Comparison of ENCODE assay signal across 8 cellular contexts in the genomic region with DNA sequence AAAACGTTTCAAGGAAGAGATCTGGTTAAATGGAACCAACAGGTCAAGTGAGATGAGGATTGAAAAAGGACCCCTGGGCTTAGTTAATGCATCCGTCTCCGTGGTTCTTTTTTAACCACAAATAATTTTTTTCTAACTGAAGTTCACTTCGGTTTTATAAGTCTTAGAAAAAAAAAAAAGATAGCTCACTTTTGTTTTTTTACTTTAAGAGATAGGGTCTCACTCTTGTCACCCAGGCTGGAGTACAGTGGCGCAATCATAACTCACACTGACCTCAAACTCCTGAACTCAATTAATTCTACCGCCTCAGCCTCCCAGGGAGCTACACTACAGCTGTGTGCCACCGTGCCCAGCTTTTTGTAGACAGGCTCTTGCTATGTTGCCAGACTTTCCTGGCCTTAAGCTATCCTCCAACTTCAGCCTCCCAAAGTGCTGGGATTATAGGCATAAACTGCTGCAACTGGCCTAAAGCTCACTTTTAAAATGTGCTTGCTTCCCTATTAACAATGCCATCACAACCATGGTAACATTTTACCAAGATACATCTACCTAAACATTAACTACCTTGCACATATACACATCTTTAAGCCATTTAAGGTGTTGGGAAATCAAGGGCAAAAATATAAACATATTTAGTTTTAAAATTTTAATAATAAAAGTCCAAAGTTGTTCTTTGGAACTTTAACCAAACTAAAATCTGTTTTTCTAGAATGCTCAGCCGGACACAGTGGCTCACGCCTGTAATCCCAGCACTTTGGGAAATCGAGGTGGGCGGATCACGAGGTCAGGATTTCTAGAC. TPM values are rescaled to one million over a fixed set of nuclear protein-coding genes. Genes with fewer than 3 reads are reported as not detected.
DNase-seq lines count a peak whose midpoint lies in the region; ATAC-seq and TF ChIP-seq lines count a peak whose summit lies in the region.

No MANE protein-coding gene starts in this region.

- CTCF ChIA-PET in activated naive CD4-positive, alpha-beta T cell treated with anti-CD3 and anti-CD28 coated beads for 36 hours (lab: Charles Lee) = no interaction called here

- H3K4me3 ChIP-seq in tibial artery (no peak overlapping the region), BE2C (ENCODE audit: low read depth, low read length) (no peak overlapping the region)

- peak overlapping the region; percentile 63 for H3K27ac Mint-ChIP-seq in activated naive CD4-positive, alpha-beta T cell treated with anti-CD3 and anti-CD28 coated beads for 36 hours
- H3K27ac Mint-ChIP-seq in T-helper 17 cell (peak overlapping the region; percentile 100), glutamatergic neuron (ENCODE audit: unreplicated experiment) (no peak overlapping the region)
- H3K27ac Mint-ChIP-seq in stimulated activated naive B cell treated with anti-CD40 and anti-IgM and Interleukin-4, amounts not matched to agents 10 μg/mL and 1 μg/mL and 100 μg/mL, for 72 hours = peak overlapping the region; percentile 76

- peaks cover 9 to 62% (median 41%) of the 10 kb centered on the region in 3 donors for H3K36me3 ChIP-seq in tibial artery
- peaks cover 88% of the 10 kb centered on the region for H3K36me3 ChIP-seq in BE2C

- peak; percentile 13 for ATAC-seq in T-helper 17 cell
- ATAC-seq in stimulated activated naive B cell treated with anti-CD40 and anti-IgM and Interleukin-4, amounts not matched to agents 10 μg/mL and 1 μg/mL and 100 μg/mL, for 72 hours (replicated peaks) = peak in 1 of 2 donors; percentile 39

- no peak overlapping the region for H3K27ac ChIP-seq in tibial artery

- intact Hi-C loops in activated naive CD4-positive, alpha-beta T cell treated with anti-CD3 and anti-CD28 coated beads for 36 hours (cut with micrococcal nuclease) = no loop called here
- intact Hi-C loops in tibial artery (cut with DNase I; ENCODE audit: low total_unique reads) = no loop called here

- no peaks in the 10 kb centered on the region for H3K27me3 Mint-ChIP-seq in activated naive CD4-positive, alpha-beta T cell treated with anti-CD3 and anti-CD28 coated beads for 36 hours (ENCODE audit: low read depth)
- no peaks in the 10 kb centered on the region for H3K27me3 Mint-ChIP-seq in T-helper 17 cell
- no peaks in the 10 kb centered on the region for H3K27me3 Mint-ChIP-seq in glutamatergic neuron (ENCODE audit: unreplicated experiment)
- no peaks in the 10 kb centered on the region for H3K27me3 Mint-ChIP-seq in stimulated activated naive B cell treated with anti-CD40 and anti-IgM and Interleukin-4, amounts not matched to agents 10 μg/mL and 1 μg/mL and 100 μg/mL, for 72 hours

- peak overlapping the region; percentile 39 for H3K4me3 Mint-ChIP-seq in activated naive CD4-positive, alpha-beta T cell treated with anti-CD3 and anti-CD28 coated beads for 36 hours
- H3K4me3 Mint-ChIP-seq in T-helper 17 cell (peak overlapping the region; percentile 84), glutamatergic neuron (ENCODE audit: unreplicated experiment) (peak overlapping the region; percentile 48)
- H3K4me3 Mint-ChIP-seq in stimulated activated naive B cell treated with anti-CD40 and anti-IgM and Interleukin-4, amounts not matched to agents 10 μg/mL and 1 μg/mL and 100 μg/mL, for 72 hours = peak overlapping the region; percentile 52 to 66

- H3K9me3 ChIP-seq in T-helper 17 cell (ENCODE audit: control insufficient read depth, low read length, poor library complexity, severe bottlenecking) (no peaks in the 10 kb centered on the region), tibial artery (no peaks in the 10 kb centered on the region), BE2C (no peaks in the 10 kb centered on the region)

- H3K36me3 Mint-ChIP-seq in activated naive CD4-positive, alpha-beta T cell treated with anti-CD3 and anti-CD28 coated beads for 36 hours (ENCODE audit: low read depth) = peaks cover 74% of the 10 kb centered on the region
- peaks cover 12% of the 10 kb centered on the region for H3K36me3 Mint-ChIP-seq in T-helper 17 cell (ENCODE audit: low read depth)
- peaks cover 4% of the 10 kb centered on the region for H3K36me3 Mint-ChIP-seq in glutamatergic neuron (ENCODE audit: unreplicated experiment)
- peaks cover 35 to 57% of the 10 kb centered on the region in 2 donors for H3K36me3 Mint-ChIP-seq in stimulated activated naive B cell treated with anti-CD40 and anti-IgM and Interleukin-4, amounts not matched to agents 10 μg/mL and 1 μg/mL and 100 μg/mL, for 72 hours

- no peaks in the 10 kb centered on the region for H3K27me3 ChIP-seq in tibial artery
- no peaks in the 10 kb centered on the region for H3K27me3 ChIP-seq in BE2C

- no peak for DNase-seq in activated naive CD4-positive, alpha-beta T cell treated with anti-CD3 and anti-CD28 coated beads for 36 hours
- DNase-seq in activated naive CD4-positive, alpha-beta T cell treated with Interleukin-2 at 50 U/mL for 16 hours = no peak
- DNase-seq in T-helper 17 cell (no peak), glutamatergic neuron (no peak), NCI-H526 treated with DMSO at 0.1 percent for 48 hours (lab: John Stamatoyannopoulos, UW) (no peak), tibial artery (no peak), BE2C (no peak)
- no peak for DNase-seq in stimulated activated naive B cell treated with anti-CD40 and anti-IgM and Interleukin-4, amounts not matched to agents 10 μg/mL and 1 μg/mL and 100 μg/mL, for 72 hours

- TF ChIP-seq CTCF in glutamatergic neuron (IDR thresholded peaks at IDR 0.05; ENCODE audit: partially characterized antibody, unreplicated experiment) (no peak), tibial artery (IDR thresholded peaks at IDR 0.05) (no peak), BE2C (IDR thresholded peaks at IDR 0.05; ENCODE audit: low read depth, low read length) (no peak)

- H3K4me1 ChIP-seq in tibial artery (peaks cover 0 to 83% (median 40%) of the 10 kb centered on the region in 4 donors), BE2C (peaks cover 2% of the 10 kb centered on the region; the same call in 1 of the 2 replicates)

- no peaks in the 10 kb centered on the region for H3K9me3 Mint-ChIP-seq in activated naive CD4-positive, alpha-beta T cell treated with anti-CD3 and anti-CD28 coated beads for 36 hours
- H3K9me3 Mint-ChIP-seq in glutamatergic neuron (ENCODE audit: unreplicated experiment) = no peaks in the 10 kb centered on the region
- no peaks in the 10 kb centered on the region for H3K9me3 Mint-ChIP-seq in stimulated activated naive B cell treated with anti-CD40 and anti-IgM and Interleukin-4, amounts not matched to agents 10 μg/mL and 1 μg/mL and 100 μg/mL, for 72 hours

- peaks cover 75% of the 10 kb centered on the region for H3K4me1 Mint-ChIP-seq in activated naive CD4-positive, alpha-beta T cell treated with anti-CD3 and anti-CD28 coated beads for 36 hours (ENCODE audit: low read depth)
- H3K4me1 Mint-ChIP-seq in T-helper 17 cell (peaks cover 52% of the 10 kb centered on the region), glutamatergic neuron (ENCODE audit: low read depth, unreplicated experiment) (peaks cover 28% of the 10 kb centered on the region)
- H3K4me1 Mint-ChIP-seq in stimulated activated naive B cell treated with anti-CD40 and anti-IgM and Interleukin-4, amounts not matched to agents 10 μg/mL and 1 μg/mL and 100 μg/mL, for 72 hours = peaks cover 37 to 69% of the 10 kb centered on the region in 2 donors

RNA-seq across cellular contexts. Expression of a gene that starts 11.6 kb away (rescaled TPM):
- 1,000 to 10,000 TPM; 1,252 to 1,377 TPM for total RNA-seq in activated naive CD4-positive, alpha-beta T cell treated with anti-CD3 and anti-CD28 coated beads for 36 hours
- total RNA-seq in T-helper 17 cell = 100 to 1,000 TPM; 576 to 580 TPM
- 514 TPM for total RNA-seq in glutamatergic neuron (ENCODE audit: unreplicated experiment)
- 554 TPM for polyA plus RNA-seq in BE2C (2012; ENCODE audit: insufficient read depth, insufficient read length, low read depth)

RNA-seq across cellular contexts. Expression of a gene that starts 22.3 kb away (rescaled TPM):
- not detected for total RNA-seq in activated naive CD4-positive, alpha-beta T cell treated with anti-CD3 and anti-CD28 coated beads for 36 hours
- under 1 TPM in 1 of 2 donors, not detected in 1; 0.94 TPM for total RNA-seq in T-helper 17 cell
- not detected for total RNA-seq in glutamatergic neuron (ENCODE audit: unreplicated experiment)
- polyA plus RNA-seq in BE2C (2012; ENCODE audit: insufficient read depth, insufficient read length, low read depth) = 0.36 TPM
